8 cellular contexts compared by ENCODE assay signal in the genomic region with DNA sequence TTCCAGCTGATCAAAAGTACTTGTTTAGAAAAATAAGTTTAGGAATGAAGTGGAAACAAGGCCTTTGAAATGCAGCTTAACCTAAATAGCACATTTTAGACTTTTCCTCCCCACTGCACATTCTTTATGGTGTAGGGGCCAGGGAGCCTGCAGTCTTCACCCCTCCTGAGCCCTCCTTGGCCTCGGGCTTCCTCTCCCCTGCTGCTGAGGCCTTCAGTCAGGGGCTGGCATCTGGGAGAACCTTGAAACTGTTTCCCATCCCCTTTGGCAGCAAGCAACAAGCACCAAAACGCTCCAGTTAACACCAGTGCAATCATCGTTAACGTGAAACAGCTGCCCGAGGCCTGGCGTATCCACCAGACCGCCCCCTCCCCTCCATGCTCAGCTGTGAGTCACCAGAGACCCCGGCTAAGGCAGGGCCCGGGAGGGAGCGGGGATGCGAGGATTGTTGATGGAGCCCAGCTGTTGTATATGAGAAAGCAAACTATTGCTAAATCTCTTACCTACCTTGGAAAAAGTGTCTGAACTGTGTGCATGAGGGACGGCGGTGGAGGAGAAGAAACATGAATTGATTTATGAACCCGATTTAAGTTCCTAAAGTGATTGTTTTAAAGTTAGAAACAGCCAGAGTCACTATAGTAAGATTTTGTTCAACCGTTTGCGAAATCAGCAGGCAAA. TPM values are rescaled to one million over a fixed set of nuclear protein-coding genes. Genes with fewer than 3 reads are reported as not detected.
A peak's percentile ranks its signal among the peaks of the same experiment; 100 is the strongest.
DNase-seq lines count a peak whose midpoint lies in the region; ATAC-seq, FAIRE-seq and TF ChIP-seq lines count a peak whose summit lies in the region.

No MANE protein-coding gene starts in this region.

- DNase-seq in medulla oblongata (ENCODE audit: extremely low spot score), result peak; percentile 47
- no peak for DNase-seq in thoracic aorta (ENCODE audit: low spot score)
- DNase-seq in GM20000 (ENCODE audit: low spot score), result no peak
- no peak for DNase-seq in DMS79 treated with DMSO at 0.1 percent for 48 hours (lab: John Stamatoyannopoulos, UW)

- FAIRE-seq in TTC549 (lab: Jason Lieb, UNC), result peak; percentile 53

- H3K9ac ChIP-seq in BLaER1 (peak overlapping the region; percentile 98), HUES64 (ENCODE audit: low read depth, low read length) (peak overlapping the region; percentile 41; the same call in 1 of the 2 replicates), duodenal mucosa (ENCODE audit: low read depth in 1 of 2, low read length in 2 of 2) (peak overlapping the region; percentile 79 to 91)

- no peak for ATAC-seq in thoracic aorta (ENCODE audit: insufficient number of reproducible peaks, low FRiP score, low read depth)

- H3K9me3 ChIP-seq in BLaER1 (no peaks in the 10 kb centered on the region), HUES64 (ENCODE audit: insufficient read depth, low read depth, low read length) (no peaks in the 10 kb centered on the region), duodenal mucosa (ENCODE audit: control insufficient read depth in 1 of 2, low read length in 2 of 2) (no peaks in the 10 kb centered on the region), thoracic aorta (no peaks in the 10 kb centered on the region)

- peak overlapping the region; percentile 89 for H3K4me2 ChIP-seq in BLaER1

- H3K4me1 ChIP-seq in BLaER1 (peaks cover 60% of the 10 kb centered on the region), HUES64 (ENCODE audit: insufficient read depth, low read length) (peaks cover 57% of the 10 kb centered on the region), duodenal mucosa (ENCODE audit: control insufficient read depth in 1 of 2, insufficient read depth in 2 of 2, low read length in 2 of 2) (peaks cover 40 to 44% of the 10 kb centered on the region in 2 donors), thoracic aorta (ENCODE audit: control insufficient read depth in 1 of 2, low read depth in 2 of 2) (peaks cover 42 to 56% of the 10 kb centered on the region in 2 donors)

- peaks cover 43% of the 10 kb centered on the region for H3K36me3 ChIP-seq in BLaER1
- H3K36me3 ChIP-seq in HUES64 (ENCODE audit: insufficient read depth, low read length), result peaks cover 30% of the 10 kb centered on the region
- peaks cover 24 to 35% of the 10 kb centered on the region in 2 donors for H3K36me3 ChIP-seq in duodenal mucosa (ENCODE audit: control insufficient read depth in 1 of 2, insufficient read depth in 2 of 2, low read length in 2 of 2)
- peaks cover 29% of the 10 kb centered on the region for H3K36me3 ChIP-seq in thoracic aorta

- peaks cover 48% of the 10 kb centered on the region for H4K20me1 ChIP-seq in BLaER1

- 19% methylated on average over 12 of the region's 16 CpGs for WGBS in HUES64

- H3K4me3 ChIP-seq in BLaER1, result peak overlapping the region; percentile 88
- H3K4me3 ChIP-seq in HUES64 (ENCODE audit: low read length), result peak overlapping the region; percentile 94
- peak overlapping the region; percentile 91 to 97 for H3K4me3 ChIP-seq in duodenal mucosa (ENCODE audit: low read depth in 1 of 2, low read length in 2 of 2)
- H3K4me3 ChIP-seq in thoracic aorta, result peak overlapping the region; percentile 88

- no peak for TF ChIP-seq CTCF in thoracic aorta (IDR thresholded peaks at IDR 0.05)
- no peak for TF ChIP-seq CTCF in GM20000 (IDR thresholded peaks at IDR 0.05; ENCODE audit: extremely low read depth, missing control alignments)

- no peaks in the 10 kb centered on the region for H3K27me3 ChIP-seq in BLaER1
- H3K27me3 ChIP-seq in HUES64 (ENCODE audit: insufficient read depth, low read length), result no peaks in the 10 kb centered on the region
- H3K27me3 ChIP-seq in duodenal mucosa (ENCODE audit: control insufficient read depth in 1 of 2, insufficient read depth in 2 of 2, low read length in 2 of 2), result no peaks in the 10 kb centered on the region
- no peaks in the 10 kb centered on the region for H3K27me3 ChIP-seq in thoracic aorta (replicated peaks; ENCODE audit: insufficient read depth)

- H3K27ac ChIP-seq in BLaER1 (peak overlapping the region; percentile 97), HUES64 (ENCODE audit: low read depth, low read length) (peak overlapping the region; percentile 94), duodenal mucosa (ENCODE audit: low read depth, low read length) (peak overlapping the region; percentile 98), thoracic aorta (peak overlapping the region; percentile 98 to 99)

RNA-seq across cellular contexts. Expression of a gene that starts 5.3 kb away (rescaled TPM):
- 62.2 TPM for polyA plus RNA-seq in HUES64 (2013, experiment 1 of 2)
- polyA plus RNA-seq in HUES64 (2013, experiment 2 of 2), result 60.5 TPM
- 100 to 1,000 TPM; 172 to 197 TPM for total RNA-seq in thoracic aorta

Comparison
In these comparisons a context has a peak if more than half of its experiments do, and no peak if none do; other contexts are left out.
1. H3K9ac ChIP-seq: peak in every context shown above with its lines; median percentile 98 in BLaER1; 85 in duodenal mucosa; 41 in HUES64.